Comparison of ENCODE assay signal across 14 cellular contexts in genomic region chr3:136995652-136996051, GRCh38. TPM values are rescaled to one million over a fixed set of nuclear protein-coding genes. Genes with fewer than 3 reads are reported as not detected.
DNase-seq lines count a peak whose midpoint lies in the region; ATAC-seq and TF ChIP-seq lines count a peak whose summit lies in the region.
"Had no signal": no experiment of that assay in that cellular context is flagged by ENCODE, and none has a peak within 500 bp of the region (broad histone marks: within the 10 kb centered on the region; RNA-seq: fewer than 3 reads in every experiment).

No MANE protein-coding gene starts in this region.

- peaks cover 23% of the 10 kb centered on the region for H3K36me3 ChIP-seq in GM23248 (ENCODE audit: low read depth)
- peaks cover 0 to under 1% (median 0%) of the 10 kb centered on the region in 5 donors for H3K36me3 ChIP-seq in subcutaneous abdominal adipose tissue (ENCODE audit: control insufficient read depth in 5 of 5, insufficient read depth in 5 of 5, low read length in 5 of 5)

- H3K9me3 ChIP-seq in GM23248 (ENCODE audit: low read depth), result no peaks in the 10 kb centered on the region
- H3K9me3 ChIP-seq in subcutaneous abdominal adipose tissue (ENCODE audit: control insufficient read depth in 5 of 5, low read length in 5 of 5), result no peaks in the 10 kb centered on the region

- WGBS in GM23248 (ENCODE audit: low coverage in 1 of 2, low lambda C conversion rate in 2 of 2, missing lambda C conversion rate in 2 of 2), 2 experiments, result 53 to 79% methylated on average over 1 of the region's 1 CpG

- H3K27me3 ChIP-seq in GM23248 (replicated peaks; ENCODE audit: insufficient read depth) (no peaks in the 10 kb centered on the region), subcutaneous abdominal adipose tissue (ENCODE audit: control insufficient read depth in 5 of 5, insufficient read depth in 4 of 5, low read length in 5 of 5) (no peaks in the 10 kb centered on the region)

- H3K27ac ChIP-seq in GM23248, result peak overlapping the region; percentile 91
- peak overlapping the region; percentile 79 for H3K27ac ChIP-seq in caudate nucleus (ENCODE audit: low read depth, low read length)
- peak overlapping the region; percentile 93 for H3K27ac ChIP-seq in subcutaneous abdominal adipose tissue (ENCODE audit: low read depth, low read length)

- peak overlapping the region; percentile 50 for H2AFZ ChIP-seq in GM23248

- peaks cover 31% of the 10 kb centered on the region for H3F3A ChIP-seq in GM23248 (ENCODE audit: insufficient read depth)

- H3K4me3 ChIP-seq in GM23248 (no peak overlapping the region), subcutaneous abdominal adipose tissue (ENCODE audit: low read depth in 1 of 5, low read length in 5 of 5) (no peak overlapping the region)
- H3K4me3 ChIP-seq: smooth muscle cell had no signal

- no peaks in the 10 kb centered on the region for H3K9me2 ChIP-seq in GM23248 (ENCODE audit: insufficient read depth)

- H3K9ac ChIP-seq in GM23248 (peak overlapping the region; percentile 44), subcutaneous abdominal adipose tissue (ENCODE audit: low read length in 5 of 5) (no peak overlapping the region)

- H3K79me2 ChIP-seq in GM23248 (ENCODE audit: insufficient read depth), result no peaks in the 10 kb centered on the region

- H3K4me1 ChIP-seq in GM23248 (ENCODE audit: insufficient read depth), result peaks cover 21% of the 10 kb centered on the region
- H3K4me1 ChIP-seq in subcutaneous abdominal adipose tissue (ENCODE audit: control insufficient read depth in 5 of 5, insufficient read depth in 5 of 5, low read length in 5 of 5), result peaks cover 7 to 19% (median 15%) of the 10 kb centered on the region in 5 donors

- H4K20me1 ChIP-seq in GM23248 (ENCODE audit: insufficient read depth), result no peaks in the 10 kb centered on the region

- DNase-seq in GM23248 (peak; percentile 63), caudate nucleus (lab: John Stamatoyannopoulos, UW) (no peak), left colon (no peak), dedifferentiated amniotic fluid mesenchymal stem cell (ENCODE audit: extremely low spot score) (no peak), GM19240 (ENCODE audit: insufficient read length, low spot score) (no peak)
- no peak for DNase-seq in stimulated activated naive CD4-positive, alpha-beta T cell (lab: John Stamatoyannopoulos, UW)
- DNase-seq: activated CD4-positive, alpha-beta T cell treated with anti-CD3 and anti-CD28 coated beads, Interleukin-2, amount 50 U/mL, for 48 hours; activated naive CD4-positive, alpha-beta T cell treated with anti-CD3 and anti-CD28 coated beads, Interleukin-2, amount 10 ng/mL, durations not matched to agents 7 days and 5 days; CD4-positive, CD25-positive, alpha-beta regulatory T cell; effector CD4-positive, alpha-beta T cell; T-helper 2 cell had no signal

- intact Hi-C loops in left colon (cut with DNase I, micrococcal nuclease), result no loop called here

- ATAC-seq in left colon (peak; percentile 43), SK-N-SH treated with all-trans-retinoic acid at 6 μM for 48 hours (no peak)

- peak overlapping the region; percentile 35 for H3K4me2 ChIP-seq in GM23248 (ENCODE audit: unreplicated experiment)
- H3K4me2 ChIP-seq: smooth muscle cell had no signal

- in situ Hi-C loops in GM23248 (cut with MboI), result loop anchor here (10.0 kb wide), 1 partner anchor 231 kb away; no protein-coding TSS in a partner anchor

TF ChIP-seq in SK-N-SH treated with all-trans-retinoic acid at 6 μM for 48 hours, 23 proteins besides CTCF, POLR2A, EP300 and RAD21:
- TF ChIP-seq CREB5 (CRISPR knock-in tag; IDR thresholded peaks at IDR 0.05; ENCODE audit: low read depth), result no peak
- TF ChIP-seq ZFP3 (CRISPR knock-in tag; IDR thresholded peaks at IDR 0.05), result no peak
- TF ChIP-seq OSR1 (CRISPR knock-in tag; IDR thresholded peaks at IDR 0.05), result no peak
- TF ChIP-seq TOX (CRISPR knock-in tag; IDR thresholded peaks at IDR 0.05; ENCODE audit: borderline replicate concordance), result no peak

RNA-seq across cellular contexts. Expression of gene IL20RB, which starts 37.9 kb away (rescaled TPM):
- total RNA-seq in GM23248 (2014; rRNA removed; shearing (Covaris generic)), result 97.4 and 107 TPM in 2 replicates
- polyA plus RNA-seq in GM23248 (2016; fragmentation: Nextera tagmentation; extraction: Ambion mirVana), result 72.5 TPM in 2 replicates
- 1 to 10 TPM in 1 of 2 donors, under 1 TPM in 1; 0.89 to 1.3 TPM for total RNA-seq in left colon

Comparison
In these comparisons a context has a peak if more than half of its experiments do, and no peak if none do; other contexts are left out.
1. RNA of gene IL20RB, which starts 37.9 kb away (total RNA-seq): 97.4 to 107 TPM in GM23248; 0.89 to 1.3 TPM in left colon; every median in the first group is over 10 times any median in the second.
2. Peak in every context shown above with its lines, with median percentiles within 50 percentile points of each other: H3K27ac ChIP-seq.